7 cellular contexts compared by ENCODE assay signal in genomic region chr6:33621396-33622388, GRCh38. TPM values are rescaled to one million over a fixed set of nuclear protein-coding genes. Genes with fewer than 3 reads are reported as not detected.
DNase-seq lines count a peak whose midpoint lies in the region; ATAC-seq, FAIRE-seq and TF ChIP-seq lines count a peak whose summit lies in the region.

No MANE protein-coding gene starts in this region.

- peak; percentile 9 for ATAC-seq in GM18517 (IDR thresholded peaks at IDR 0.05; ENCODE audit: unreplicated experiment)
- peak; percentile 28 for ATAC-seq in HG02884 (IDR thresholded peaks at IDR 0.05; ENCODE audit: unreplicated experiment)
- ATAC-seq in heart right ventricle: peak; percentile 39 to 64 (median 52)

- intact Hi-C loops in heart right ventricle (cut with DNase I): loop anchor here in 2 of 10 donors (5.0 kb wide), 1 partner anchor 34 kb away; no protein-coding TSS in a partner anchor

- DNase-seq in NCI-H774 (lab: John Stamatoyannopoulos, UW) (peak; percentile 31), activated gamma-delta T cell treated with Interleukin-2 at 50 U/mL for 16 hours (peak; percentile 20), heart right ventricle (peak; percentile 47 to 48), skeletal muscle cell (ENCODE audit: low read depth) (no peak), HTR-8/SVneo (ENCODE audit: insufficient read length, low spot score) (no peak)

- peak overlapping the region; percentile 67 to 97 (median 92) for H3K27ac ChIP-seq in heart right ventricle

- H3K9me3 ChIP-seq in heart right ventricle: no peaks in the 10 kb centered on the region

- TF ChIP-seq CTCF in heart right ventricle (IDR thresholded peaks at IDR 0.05): no peak

- H3K4me3 ChIP-seq in heart right ventricle: peak overlapping the region; percentile 59 to 77 (median 71)
- H3K4me3 ChIP-seq in skeletal muscle cell (ENCODE audit: low read depth, low read length): peak overlapping the region; percentile 63

- no peak for FAIRE-seq in HTR-8/SVneo (lab: Jason Lieb, UNC)

- peaks cover 0 to 11% (median 8%) of the 10 kb centered on the region in 7 donors for H3K27me3 ChIP-seq in heart right ventricle

- peaks cover 0 to 45% (median 24%) of the 10 kb centered on the region in 9 donors for H3K4me1 ChIP-seq in heart right ventricle

- WGBS in heart right ventricle, 2 donors: 7% methylated on average over 62 to 71 of the region's 71 CpGs

- H3K36me3 ChIP-seq in heart right ventricle: peaks cover 0 to 9% (median 0%) of the 10 kb centered on the region in 9 donors

RNA-seq across cellular contexts. Expression of gene ITPR3, which starts 0.6 kb away (rescaled TPM):
- 10 to 100 TPM in 1 of 10 donors, 1 to 10 TPM in 9; 3.2 to 16.7 (median 5.5) TPM for total RNA-seq in heart right ventricle
- 10 to 100 TPM in 1 of 2 donors, 1 to 10 TPM in 1; 7.8 to 12.6 TPM for polyA plus RNA-seq in heart right ventricle

RNA-seq across cellular contexts. Expression of gene BAK1, which starts 41.6 kb away (rescaled TPM):
- 10 to 100 TPM; 16.0 to 26.4 (median 18.7) TPM for total RNA-seq in heart right ventricle
- 10 to 100 TPM; 12.6 to 37.6 TPM for polyA plus RNA-seq in heart right ventricle

Comparison
In these comparisons a context has a peak if more than half of its experiments do, and no peak if none do; other contexts are left out.
1. DNase-seq: peak in NCI-H774 (single experiment), activated gamma-delta T cell treated with Interleukin-2 at 50 U/mL for 16 hours (single experiment) and heart right ventricle (2 of 2); none in skeletal muscle cell (single experiment) and HTR-8/SVneo (single experiment).
2. Peak in every context shown above with its lines, with median percentiles within 50 percentile points of each other: ATAC-seq.